1 cellular context compared by ENCODE assay signal in genomic region chr5:177455661-177456590, GRCh38.
TF ChIP-seq lines count a peak whose summit lies in the region.

No MANE protein-coding gene starts in this region.

TF ChIP-seq in K562, 482 proteins besides CTCF, POLR2A, EP300 and RAD21 (continued from another document):
- no peak; a peak in 1 of 6 replicates for TF ChIP-seq ZBTB11 (CRISPR knock-in tag; IDR thresholded peaks at IDR 0.05)
- no peak for TF ChIP-seq HNRNPK (IDR thresholded peaks at IDR 0.05; ENCODE audit: low read depth, low read length, poor library complexity, severe bottlenecking)
- no peak for TF ChIP-seq DMBX1 (CRISPR knock-in tag; IDR thresholded peaks at IDR 0.05; ENCODE audit: borderline replicate concordance)
- TF ChIP-seq FOS (IDR thresholded peaks at IDR 0.05; ENCODE audit: extremely low read depth, insufficient read length) = no peak
- TF ChIP-seq TCFL5 (CRISPR knock-in tag; conservative IDR thresholded peaks at IDR 0.05) = no peak
- TF ChIP-seq ZBED1 (IDR thresholded peaks at IDR 0.05) = 0 out of 2 replicates have a peak, but pooled peaks have one; percentile 26
- 0 out of 2 replicates have a peak, but pooled peaks have one; percentile 51 for TF ChIP-seq ZNF232 (CRISPR knock-in tag; IDR thresholded peaks at IDR 0.05)
- no peak for TF ChIP-seq HMBOX1 (IDR thresholded peaks at IDR 0.05)
- TF ChIP-seq SMAD4 (CRISPR knock-in tag; conservative IDR thresholded peaks at IDR 0.05) = no peak
- no peak; the same call in none of the 2 replicates for TF ChIP-seq KLF1 (tag; IDR thresholded peaks at IDR 0.05)
- TF ChIP-seq CBFB (CRISPR knock-in tag; IDR thresholded peaks at IDR 0.05) = no peak
- no peak for TF ChIP-seq TFE3 (CRISPR knock-in tag; IDR thresholded peaks at IDR 0.05)
- TF ChIP-seq ZNF347 (CRISPR knock-in tag; IDR thresholded peaks at IDR 0.05; ENCODE audit: low read depth) = no peak
- TF ChIP-seq NEUROD1 (IDR thresholded peaks at IDR 0.05; ENCODE audit: borderline replicate concordance, low read depth, low read length, partially characterized antibody) = peak; percentile 26
- TF ChIP-seq ZNF282 (CRISPR knock-in tag; IDR thresholded peaks at IDR 0.05) = no peak
- TF ChIP-seq MTF1 (CRISPR knock-in tag; IDR thresholded peaks at IDR 0.05; ENCODE audit: borderline replicate concordance) = no peak
- TF ChIP-seq ZBTB7A (IDR thresholded peaks at IDR 0.05; ENCODE audit: borderline replicate concordance, control insufficient read depth, low read depth, low read length) = peak; percentile 68; the same call in 1 of the 2 replicates
- no peak for TF ChIP-seq ZNF212 (CRISPR knock-in tag; IDR thresholded peaks at IDR 0.05)
- no peak for TF ChIP-seq CCNT2 (IDR thresholded peaks at IDR 0.05; ENCODE audit: borderline replicate concordance, extremely low read depth, insufficient read length, low read depth, low read length)
- TF ChIP-seq ZNF263 (CRISPR knock-in tag; IDR thresholded peaks at IDR 0.05; ENCODE audit: borderline replicate concordance) = peak; percentile 60
- TF ChIP-seq TAF1 (IDR thresholded peaks at IDR 0.05; ENCODE audit: control insufficient read depth, extremely low read depth, insufficient read depth, low read length, severe bottlenecking) = peak; percentile 36
- 0 out of 2 replicates have a peak, but pooled peaks have one; percentile 26 for TF ChIP-seq ZNF592 (IDR thresholded peaks at IDR 0.05)
- no peak for TF ChIP-seq BRD4 (IDR thresholded peaks at IDR 0.05)
- peak; percentile 66 for TF ChIP-seq POLR2G (IDR thresholded peaks at IDR 0.05; ENCODE audit: low read depth, low read length)
- TF ChIP-seq CREM (IDR thresholded peaks at IDR 0.05; ENCODE audit: low read depth) = peak; percentile 52; the same call in 1 of the 2 replicates
- TF ChIP-seq GABPB2 (CRISPR knock-in tag; conservative IDR thresholded peaks at IDR 0.05) = no peak
- peak; percentile 50 to 60; a peak in 1 of 4 replicates for TF ChIP-seq SIN3A (IDR thresholded peaks at IDR 0.05; ENCODE audit: borderline replicate concordance in 2 of 2, control insufficient read depth in 1 of 2, low read depth in 2 of 2, low read length in 2 of 2)
- peak in 1 of 2 experiments; percentile 27 for TF ChIP-seq E2F6 (IDR thresholded peaks at IDR 0.05; ENCODE audit: borderline replicate concordance in 1 of 2, extremely low read depth in 1 of 2, insufficient read depth in 1 of 2, insufficient read length in 1 of 2, low read depth in 1 of 2, low read length in 1 of 2, poor library complexity in 1 of 2, severe bottlenecking in 1 of 2)
- peak; percentile 13; the same call in 1 of the 2 replicates for TF ChIP-seq TGIF2 (CRISPR knock-in tag; IDR thresholded peaks at IDR 0.05)
- TF ChIP-seq FOXK1 (CRISPR knock-in tag; IDR thresholded peaks at IDR 0.05; ENCODE audit: borderline replicate concordance) = 0 out of 2 replicates have a peak, but pooled peaks have one; percentile 22
- TF ChIP-seq SRSF3 (IDR thresholded peaks at IDR 0.05; ENCODE audit: insufficient read depth, low read length) = no peak
- no peak for TF ChIP-seq HMGN3 (IDR thresholded peaks at IDR 0.05; ENCODE audit: borderline replicate concordance, extremely low read depth, insufficient read length, low read depth, low read length)
- TF ChIP-seq PRDM10 (IDR thresholded peaks at IDR 0.05; ENCODE audit: partially characterized antibody) = peak; percentile 20
- TF ChIP-seq CHCHD3 (CRISPR knock-in tag; IDR thresholded peaks at IDR 0.05) = no peak
- TF ChIP-seq PURB (CRISPR knock-in tag; IDR thresholded peaks at IDR 0.05; ENCODE audit: low read depth) = no peak
- no peak for TF ChIP-seq BCL6 (CRISPR knock-in tag; IDR thresholded peaks at IDR 0.05)
